ENCODE assay signal across 21 cellular contexts in genomic region chr1:88612783-88613182, GRCh38.
DNase-seq lines count a peak whose midpoint lies in the region; ATAC-seq, FAIRE-seq and TF ChIP-seq lines count a peak whose summit lies in the region.
"Had no signal": no experiment of that assay in that cellular context is flagged by ENCODE, and none has a peak within 500 bp of the region (broad histone marks: within the 10 kb centered on the region; RNA-seq: fewer than 3 reads in every experiment).

No MANE protein-coding gene starts in this region.

- no peak for TF ChIP-seq CTCF in lower lobe of right lung (IDR thresholded peaks at IDR 0.05)

- no peaks in the 10 kb centered on the region for H3K4me1 ChIP-seq in lower lobe of right lung
- H3K4me1 ChIP-seq: BE2C had no signal

- no peaks in the 10 kb centered on the region for H3K4me1 Mint-ChIP-seq in activated naive CD8-positive, alpha-beta T cell treated with anti-CD3 and anti-CD28 coated beads for 36 hours

- no peak overlapping the region for H3K4me3 Mint-ChIP-seq in activated naive CD8-positive, alpha-beta T cell treated with anti-CD3 and anti-CD28 coated beads for 36 hours
- H3K4me3 Mint-ChIP-seq: naive thymus-derived CD8-positive, alpha-beta T cell; T-helper 17 cell had no signal

- peaks cover 2% of the 10 kb centered on the region for H3K36me3 Mint-ChIP-seq in activated naive CD8-positive, alpha-beta T cell treated with anti-CD3 and anti-CD28 coated beads for 36 hours

- intact Hi-C loops in lower lobe of right lung (cut with DNase I): no loop called here

- H3K27me3 Mint-ChIP-seq in activated naive CD8-positive, alpha-beta T cell treated with anti-CD3 and anti-CD28 coated beads for 36 hours: no peaks in the 10 kb centered on the region

- peak; percentile 89 for ATAC-seq in lower lobe of right lung
- ATAC-seq: activated CD4-positive, CD25-positive, alpha-beta regulatory T cell treated with anti-CD3 and anti-CD28 coated beads, Interleukin-2, amount 50 U/mL, for 24 hours; naive thymus-derived CD8-positive, alpha-beta T cell; T-helper 17 cell had no signal

- no peak overlapping the region for H3K27ac Mint-ChIP-seq in activated naive CD8-positive, alpha-beta T cell treated with anti-CD3 and anti-CD28 coated beads for 36 hours
- H3K27ac Mint-ChIP-seq: activated T-helper 2 cell treated with anti-CD3 and anti-CD28 coated beads, Interferon-gamma antibody, Interleukin-2, Interleukin-4, amounts not matched to agents 10 μg/mL and 5 μg/mL and 100 μg/mL, durations not matched to agents 14 hours and 24 hours and 36 hours; T-helper 17 cell had no signal

- DNase-seq in Daoy (ENCODE audit: low read depth): peak; percentile 51
- peak; percentile 62 for DNase-seq in M059J (ENCODE audit: low read depth)
- peak; percentile 16 for DNase-seq in SW480 (ENCODE audit: low spot score)
- DNase-seq in lower lobe of right lung: no peak
- DNase-seq in epidermal melanocyte (ENCODE audit: insufficient read length, low spot score): no peak
- DNase-seq in NCI-H1092 treated with DMSO at 0.1 percent for 48 hours (lab: John Stamatoyannopoulos, UW): no peak
- no peak for DNase-seq in activated naive CD8-positive, alpha-beta T cell treated with anti-CD3 and anti-CD28 coated beads for 36 hours
- DNase-seq in HTR-8/SVneo (ENCODE audit: insufficient read length, low spot score): no peak
- DNase-seq: BE2C; central memory CD4-positive, alpha-beta T cell; effector memory CD4-positive, alpha-beta T cell; KBM-7; naive thymus-derived CD8-positive, alpha-beta T cell; NCI-H146; NCI-H526; T-helper 17 cell had no signal

- H3K4me3 ChIP-seq in lower lobe of right lung: no peak overlapping the region
- H3K4me3 ChIP-seq: skin epidermis, thoracic aorta had no signal

- no peak for FAIRE-seq in HTR-8/SVneo (lab: Jason Lieb, UNC)
- FAIRE-seq: GM18507 had no signal

- peaks cover 7% of the 10 kb centered on the region for H3K9me3 Mint-ChIP-seq in activated naive CD8-positive, alpha-beta T cell treated with anti-CD3 and anti-CD28 coated beads for 36 hours

- H3K27me3 ChIP-seq in lower lobe of right lung (ENCODE audit: low read depth): no peaks in the 10 kb centered on the region
- H3K27me3 ChIP-seq: BE2C had no signal

- H3K27ac ChIP-seq in lower lobe of right lung: no peak overlapping the region
- H3K27ac ChIP-seq: skin epidermis, thoracic aorta had no signal

- no peaks in the 10 kb centered on the region for H3K9me3 ChIP-seq in lower lobe of right lung
- H3K9me3 ChIP-seq: BE2C, thoracic aorta had no signal

- H3K36me3 ChIP-seq in lower lobe of right lung: no peaks in the 10 kb centered on the region
- H3K36me3 ChIP-seq: BE2C, thoracic aorta had no signal

Comparison
In these comparisons a context has a peak if more than half of its experiments do, and no peak if none do; other contexts are left out.
1. DNase-seq: peak in Daoy (single experiment), M059J (single experiment) and SW480 (single experiment); none in lower lobe of right lung (single experiment), epidermal melanocyte (single experiment), NCI-H1092 treated with DMSO at 0.1 percent for 48 hours (single experiment), activated naive CD8-positive, alpha-beta T cell treated with anti-CD3 and anti-CD28 coated beads for 36 hours (single experiment) and HTR-8/SVneo (single experiment).